In the genomic region with DNA sequence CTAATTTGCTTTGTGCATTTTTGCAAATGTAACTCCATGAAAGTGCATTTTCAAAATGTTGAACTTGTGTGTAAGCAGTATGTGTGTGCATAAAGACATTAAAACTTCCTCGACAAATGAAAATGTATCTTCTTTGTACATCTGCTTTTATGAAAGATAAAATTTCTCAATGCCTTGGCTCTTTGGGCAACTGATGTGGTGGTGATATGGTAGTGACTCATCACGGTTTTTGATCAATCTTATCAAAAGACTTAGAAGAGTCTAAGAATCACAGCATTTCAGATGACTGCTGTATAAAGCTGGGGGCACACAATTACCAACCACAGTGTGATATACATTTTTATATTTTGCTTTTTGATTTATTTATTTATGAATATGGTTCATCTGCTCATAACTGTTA, we compare ENCODE assay signal across 1 cellular context.
A peak's percentile ranks its signal among the peaks of the same experiment; 100 is the strongest.
TF ChIP-seq lines count a peak whose summit lies in the region.

No MANE protein-coding gene starts in this region.

TF ChIP-seq in K562, 482 proteins besides CTCF, POLR2A, EP300 and RAD21:
- TF ChIP-seq, protein P1, sequence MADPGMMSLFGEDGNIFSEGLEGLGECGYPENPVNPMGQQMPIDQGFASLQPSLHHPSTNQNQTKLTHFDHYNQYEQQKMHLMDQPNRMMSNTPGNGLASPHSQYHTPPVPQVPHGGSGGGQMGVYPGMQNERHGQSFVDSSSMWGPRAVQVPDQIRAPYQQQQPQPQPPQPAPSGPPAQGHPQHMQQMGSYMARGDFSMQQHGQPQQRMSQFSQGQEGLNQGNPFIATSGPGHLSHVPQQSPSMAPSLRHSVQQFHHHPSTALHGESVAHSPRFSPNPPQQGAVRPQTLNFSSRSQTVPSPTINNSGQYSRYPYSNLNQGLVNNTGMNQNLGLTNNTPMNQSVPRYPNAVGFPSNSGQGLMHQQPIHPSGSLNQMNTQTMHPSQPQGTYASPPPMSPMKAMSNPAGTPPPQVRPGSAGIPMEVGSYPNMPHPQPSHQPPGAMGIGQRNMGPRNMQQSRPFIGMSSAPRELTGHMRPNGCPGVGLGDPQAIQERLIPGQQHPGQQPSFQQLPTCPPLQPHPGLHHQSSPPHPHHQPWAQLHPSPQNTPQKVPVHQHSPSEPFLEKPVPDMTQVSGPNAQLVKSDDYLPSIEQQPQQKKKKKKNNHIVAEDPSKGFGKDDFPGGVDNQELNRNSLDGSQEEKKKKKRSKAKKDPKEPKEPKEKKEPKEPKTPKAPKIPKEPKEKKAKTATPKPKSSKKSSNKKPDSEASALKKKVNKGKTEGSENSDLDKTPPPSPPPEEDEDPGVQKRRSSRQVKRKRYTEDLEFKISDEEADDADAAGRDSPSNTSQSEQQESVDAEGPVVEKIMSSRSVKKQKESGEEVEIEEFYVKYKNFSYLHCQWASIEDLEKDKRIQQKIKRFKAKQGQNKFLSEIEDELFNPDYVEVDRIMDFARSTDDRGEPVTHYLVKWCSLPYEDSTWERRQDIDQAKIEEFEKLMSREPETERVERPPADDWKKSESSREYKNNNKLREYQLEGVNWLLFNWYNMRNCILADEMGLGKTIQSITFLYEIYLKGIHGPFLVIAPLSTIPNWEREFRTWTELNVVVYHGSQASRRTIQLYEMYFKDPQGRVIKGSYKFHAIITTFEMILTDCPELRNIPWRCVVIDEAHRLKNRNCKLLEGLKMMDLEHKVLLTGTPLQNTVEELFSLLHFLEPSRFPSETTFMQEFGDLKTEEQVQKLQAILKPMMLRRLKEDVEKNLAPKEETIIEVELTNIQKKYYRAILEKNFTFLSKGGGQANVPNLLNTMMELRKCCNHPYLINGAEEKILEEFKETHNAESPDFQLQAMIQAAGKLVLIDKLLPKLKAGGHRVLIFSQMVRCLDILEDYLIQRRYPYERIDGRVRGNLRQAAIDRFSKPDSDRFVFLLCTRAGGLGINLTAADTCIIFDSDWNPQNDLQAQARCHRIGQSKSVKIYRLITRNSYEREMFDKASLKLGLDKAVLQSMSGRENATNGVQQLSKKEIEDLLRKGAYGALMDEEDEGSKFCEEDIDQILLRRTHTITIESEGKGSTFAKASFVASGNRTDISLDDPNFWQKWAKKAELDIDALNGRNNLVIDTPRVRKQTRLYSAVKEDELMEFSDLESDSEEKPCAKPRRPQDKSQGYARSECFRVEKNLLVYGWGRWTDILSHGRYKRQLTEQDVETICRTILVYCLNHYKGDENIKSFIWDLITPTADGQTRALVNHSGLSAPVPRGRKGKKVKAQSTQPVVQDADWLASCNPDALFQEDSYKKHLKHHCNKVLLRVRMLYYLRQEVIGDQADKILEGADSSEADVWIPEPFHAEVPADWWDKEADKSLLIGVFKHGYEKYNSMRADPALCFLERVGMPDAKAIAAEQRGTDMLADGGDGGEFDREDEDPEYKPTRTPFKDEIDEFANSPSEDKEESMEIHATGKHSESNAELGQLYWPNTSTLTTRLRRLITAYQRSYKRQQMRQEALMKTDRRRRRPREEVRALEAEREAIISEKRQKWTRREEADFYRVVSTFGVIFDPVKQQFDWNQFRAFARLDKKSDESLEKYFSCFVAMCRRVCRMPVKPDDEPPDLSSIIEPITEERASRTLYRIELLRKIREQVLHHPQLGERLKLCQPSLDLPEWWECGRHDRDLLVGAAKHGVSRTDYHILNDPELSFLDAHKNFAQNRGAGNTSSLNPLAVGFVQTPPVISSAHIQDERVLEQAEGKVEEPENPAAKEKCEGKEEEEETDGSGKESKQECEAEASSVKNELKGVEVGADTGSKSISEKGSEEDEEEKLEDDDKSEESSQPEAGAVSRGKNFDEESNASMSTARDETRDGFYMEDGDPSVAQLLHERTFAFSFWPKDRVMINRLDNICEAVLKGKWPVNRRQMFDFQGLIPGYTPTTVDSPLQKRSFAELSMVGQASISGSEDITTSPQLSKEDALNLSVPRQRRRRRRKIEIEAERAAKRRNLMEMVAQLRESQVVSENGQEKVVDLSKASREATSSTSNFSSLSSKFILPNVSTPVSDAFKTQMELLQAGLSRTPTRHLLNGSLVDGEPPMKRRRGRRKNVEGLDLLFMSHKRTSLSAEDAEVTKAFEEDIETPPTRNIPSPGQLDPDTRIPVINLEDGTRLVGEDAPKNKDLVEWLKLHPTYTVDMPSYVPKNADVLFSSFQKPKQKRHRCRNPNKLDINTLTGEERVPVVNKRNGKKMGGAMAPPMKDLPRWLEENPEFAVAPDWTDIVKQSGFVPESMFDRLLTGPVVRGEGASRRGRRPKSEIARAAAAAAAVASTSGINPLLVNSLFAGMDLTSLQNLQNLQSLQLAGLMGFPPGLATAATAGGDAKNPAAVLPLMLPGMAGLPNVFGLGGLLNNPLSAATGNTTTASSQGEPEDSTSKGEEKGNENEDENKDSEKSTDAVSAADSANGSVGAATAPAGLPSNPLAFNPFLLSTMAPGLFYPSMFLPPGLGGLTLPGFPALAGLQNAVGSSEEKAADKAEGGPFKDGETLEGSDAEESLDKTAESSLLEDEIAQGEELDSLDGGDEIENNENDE (IDR thresholded peaks at IDR 0.05; ENCODE audit: low read depth, low read length) = no peak
- TF ChIP-seq ZNF146 (CRISPR knock-in tag; IDR thresholded peaks at IDR 0.05; ENCODE audit: unreplicated experiment) (no peak), ZC3H11A (IDR thresholded peaks at IDR 0.05; ENCODE audit: low read depth, low read length) (no peak), FOSL1 (tag; conservative IDR thresholded peaks at IDR 0.05) (0 out of 2 replicates have a peak, but pooled peaks have one; percentile 40), ELF1 (tag; IDR thresholded peaks at IDR 0.05) (no peak)
- TF ChIP-seq, protein P2, sequence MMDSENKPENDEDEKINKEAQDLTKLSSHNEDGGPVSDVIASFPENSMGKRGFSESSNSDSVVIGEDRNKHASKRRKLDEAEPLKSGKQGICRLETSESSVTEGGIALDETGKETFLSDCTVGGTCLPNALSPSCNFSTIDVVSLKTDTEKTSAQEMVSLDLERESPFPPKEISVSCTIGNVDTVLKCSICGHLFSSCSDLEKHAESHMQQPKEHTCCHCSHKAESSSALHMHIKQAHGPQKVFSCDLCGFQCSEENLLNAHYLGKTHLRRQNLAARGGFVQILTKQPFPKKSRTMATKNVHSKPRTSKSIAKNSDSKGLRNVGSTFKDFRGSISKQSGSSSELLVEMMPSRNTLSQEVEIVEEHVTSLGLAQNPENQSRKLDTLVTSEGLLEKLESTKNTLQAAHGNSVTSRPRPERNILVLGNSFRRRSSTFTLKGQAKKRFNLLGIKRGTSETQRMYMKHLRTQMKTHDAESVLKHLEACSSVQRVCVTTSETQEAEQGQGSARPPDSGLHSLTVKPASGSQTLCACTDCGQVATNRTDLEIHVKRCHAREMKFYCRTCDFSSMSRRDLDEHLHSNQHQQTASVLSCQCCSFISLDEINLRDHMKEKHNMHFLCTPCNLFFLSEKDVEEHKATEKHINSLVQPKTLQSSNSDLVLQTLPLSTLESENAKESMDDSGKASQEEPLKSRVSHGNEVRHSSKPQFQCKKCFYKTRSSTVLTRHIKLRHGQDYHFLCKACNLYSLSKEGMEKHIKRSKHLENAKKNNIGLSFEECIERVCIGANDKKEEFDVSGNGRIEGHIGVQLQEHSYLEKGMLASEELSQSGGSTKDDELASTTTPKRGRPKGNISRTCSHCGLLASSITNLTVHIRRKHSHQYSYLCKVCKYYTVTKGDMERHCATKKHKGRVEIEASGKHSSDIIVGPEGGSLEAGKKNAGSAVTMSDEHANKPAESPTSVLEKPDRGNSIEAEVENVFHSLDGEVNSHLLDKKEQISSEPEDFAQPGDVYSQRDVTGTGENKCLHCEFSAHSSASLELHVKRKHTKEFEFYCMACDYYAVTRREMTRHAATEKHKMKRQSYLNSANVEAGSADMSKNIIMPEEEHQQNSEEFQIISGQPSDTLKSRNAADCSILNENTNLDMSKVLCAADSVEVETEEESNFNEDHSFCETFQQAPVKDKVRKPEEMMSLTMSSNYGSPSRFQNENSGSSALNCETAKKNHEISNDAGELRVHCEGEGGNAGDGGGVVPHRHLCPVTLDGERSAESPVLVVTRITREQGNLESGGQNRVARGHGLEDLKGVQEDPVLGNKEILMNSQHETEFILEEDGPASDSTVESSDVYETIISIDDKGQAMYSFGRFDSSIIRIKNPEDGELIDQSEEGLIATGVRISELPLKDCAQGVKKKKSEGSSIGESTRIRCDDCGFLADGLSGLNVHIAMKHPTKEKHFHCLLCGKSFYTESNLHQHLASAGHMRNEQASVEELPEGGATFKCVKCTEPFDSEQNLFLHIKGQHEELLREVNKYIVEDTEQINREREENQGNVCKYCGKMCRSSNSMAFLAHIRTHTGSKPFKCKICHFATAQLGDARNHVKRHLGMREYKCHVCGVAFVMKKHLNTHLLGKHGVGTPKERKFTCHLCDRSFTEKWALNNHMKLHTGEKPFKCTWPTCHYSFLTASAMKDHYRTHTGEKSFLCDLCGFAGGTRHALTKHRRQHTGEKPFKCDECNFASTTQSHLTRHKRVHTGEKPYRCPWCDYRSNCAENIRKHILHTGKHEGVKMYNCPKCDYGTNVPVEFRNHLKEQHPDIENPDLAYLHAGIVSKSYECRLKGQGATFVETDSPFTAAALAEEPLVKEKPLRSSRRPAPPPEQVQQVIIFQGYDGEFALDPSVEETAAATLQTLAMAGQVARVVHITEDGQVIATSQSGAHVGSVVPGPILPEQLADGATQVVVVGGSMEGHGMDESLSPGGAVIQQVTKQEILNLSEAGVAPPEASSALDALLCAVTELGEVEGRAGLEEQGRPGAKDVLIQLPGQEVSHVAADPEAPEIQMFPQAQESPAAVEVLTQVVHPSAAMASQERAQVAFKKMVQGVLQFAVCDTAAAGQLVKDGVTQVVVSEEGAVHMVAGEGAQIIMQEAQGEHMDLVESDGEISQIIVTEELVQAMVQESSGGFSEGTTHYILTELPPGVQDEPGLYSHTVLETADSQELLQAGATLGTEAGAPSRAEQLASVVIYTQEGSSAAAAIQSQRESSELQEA (IDR thresholded peaks at IDR 0.05; ENCODE audit: low read depth) = no peak
- TF ChIP-seq, protein P3, sequence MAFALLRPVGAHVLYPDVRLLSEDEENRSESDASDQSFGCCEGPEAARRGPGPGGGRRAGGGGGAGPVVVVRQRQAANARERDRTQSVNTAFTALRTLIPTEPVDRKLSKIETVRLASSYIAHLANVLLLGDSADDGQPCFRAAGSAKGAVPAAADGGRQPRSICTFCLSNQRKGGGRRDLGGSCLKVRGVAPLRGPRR (CRISPR knock-in tag; IDR thresholded peaks at IDR 0.05) = no peak
